In genomic region chr7:143816471-143817140, GRCh38 we compare ENCODE assay signal across 4 cellular contexts. TPM values are rescaled to one million over a fixed set of nuclear protein-coding genes. Genes with fewer than 3 reads are reported as not detected.
"Had no signal": no experiment of that assay in that cellular context is flagged by ENCODE, and none has a peak within 500 bp of the region (broad histone marks: within the 10 kb centered on the region; RNA-seq: fewer than 3 reads in every experiment).

No MANE protein-coding gene starts in this region.

RNA-seq across cellular contexts. Expression of gene CTAGE6, which starts 59.1 kb away (rescaled TPM):
- total RNA-seq: GM23338, H1, H9, HT-29 had no signal
